ENCODE assay signal across 31 cellular contexts in genomic region chr20:53013183-53013582, GRCh38. TPM values are rescaled to one million over a fixed set of nuclear protein-coding genes. Genes with fewer than 3 reads are reported as not detected.
"Had no signal": no experiment of that assay in that cellular context is flagged by ENCODE, and none has a peak within 500 bp of the region (broad histone marks: within the 10 kb centered on the region; RNA-seq: fewer than 3 reads in every experiment).

No MANE protein-coding gene starts in this region.

- H3K27me3 ChIP-seq: ascending aorta, breast epithelium, cardiac muscle cell, colonic mucosa, esophagus squamous epithelium, gastroesophageal sphincter, heart right ventricle, hepatocyte had no signal

- ATAC-seq: activated CD4-positive, CD25-positive, alpha-beta regulatory T cell treated with anti-CD3 and anti-CD28 coated beads, Interleukin-2, amount 50 U/mL, for 24 hours; activated CD8-positive, alpha-beta T cell treated with anti-CD3 and anti-CD28 coated beads, Interleukin-2, amount 10 ng/mL, durations not matched to agents 7 days and 5 days; activated T-cell treated with anti-CD3 and anti-CD28 coated beads, Interleukin-2, amount 50 U/mL, for 72 hours; gastroesophageal sphincter; heart right ventricle had no signal

- H3K4me1 ChIP-seq: ascending aorta, breast epithelium, colonic mucosa, esophagus squamous epithelium, heart right ventricle had no signal

- H3K4me3 Mint-ChIP-seq: activated B cell treated with CpG ODN at 0.5 μM for 24 hours; activated CD4-positive, alpha-beta memory T cell treated with anti-CD3 and anti-CD28 coated beads for 36 hours; activated CD8-positive, alpha-beta T cell treated with anti-CD3 and anti-CD28 coated beads, Interleukin-2, amount 10 ng/mL, durations not matched to agents 7 days and 5 days; activated naive CD8-positive, alpha-beta T cell treated with anti-CD3 and anti-CD28 coated beads, Interleukin-2, amount 10 ng/mL, durations not matched to agents 7 days and 5 days; activated T-cell treated with anti-CD3 and anti-CD28 coated beads, Interleukin-2, amount 50 U/mL, for 24 hours; activated T-cell treated with anti-CD3 and anti-CD28 coated beads, Interleukin-2, amount 50 U/mL, for 72 hours; brain had no signal

- H3K79me2 ChIP-seq: hepatocyte had no signal

- H3K36me3 ChIP-seq: ascending aorta, breast epithelium, cardiac muscle cell, colonic mucosa, esophagus squamous epithelium, gastroesophageal sphincter, heart right ventricle had no signal

- H3K27ac Mint-ChIP-seq: activated B cell treated with CpG ODN at 0.5 μM for 24 hours; activated CD8-positive, alpha-beta T cell treated with anti-CD3 and anti-CD28 coated beads, Interleukin-2, amount 10 ng/mL, durations not matched to agents 7 days and 5 days; activated naive CD8-positive, alpha-beta T cell treated with anti-CD3 and anti-CD28 coated beads, Interleukin-2, amount 10 ng/mL, durations not matched to agents 7 days and 5 days; brain had no signal

- H3K4me3 ChIP-seq: ascending aorta, breast epithelium, cardiac muscle cell, colonic mucosa, esophagus squamous epithelium, gastroesophageal sphincter, heart right ventricle, hepatocyte had no signal

- H3K27me3 Mint-ChIP-seq: activated B cell treated with CpG ODN at 0.5 μM for 24 hours; activated naive CD8-positive, alpha-beta T cell treated with anti-CD3 and anti-CD28 coated beads, Interleukin-2, amount 10 ng/mL, durations not matched to agents 7 days and 5 days; brain had no signal

- H3K27ac ChIP-seq: ascending aorta, breast epithelium, cardiac muscle cell, colonic mucosa, epithelial cell of prostate, esophagus squamous epithelium, gastroesophageal sphincter, heart right ventricle, hepatocyte, VCaP had no signal

- H2AFZ ChIP-seq: hepatocyte had no signal

- DNase-seq: activated B cell treated with CpG ODN at 0.5 μM for 24 hours; activated CD4-positive, alpha-beta memory T cell treated with anti-CD3 and anti-CD28 coated beads for 36 hours; activated CD4-positive, alpha-beta T cell treated with anti-CD3 and anti-CD28 coated beads for 48 hours; activated CD4-positive, alpha-beta T cell treated with anti-CD3 and anti-CD28 coated beads, Interleukin-2, amount 50 U/mL, for 1 hour; activated CD8-positive, alpha-beta memory T cell treated with anti-CD3 and anti-CD28 coated beads, Interleukin-2, amount 50 U/mL, for 48 hours; activated CD8-positive, alpha-beta T cell treated with anti-CD3 and anti-CD28 coated beads, Interleukin-2, amount 10 ng/mL, durations not matched to agents 7 days and 5 days; activated effector memory CD4-positive, alpha-beta T cell treated with Interleukin-2 at 50 U/mL for 16 hours; activated gamma-delta T cell treated with Interleukin-2 at 50 U/mL for 16 hours; activated naive CD4-positive, alpha-beta T cell treated with Interleukin-2 at 50 U/mL for 16 hours; activated naive CD8-positive, alpha-beta T cell treated with anti-CD3 and anti-CD28 coated beads, Interleukin-2, amount 10 ng/mL, durations not matched to agents 7 days and 5 days; activated T-cell treated with anti-CD3 and anti-CD28 coated beads for 4 hours; activated T-cell treated with anti-CD3 and anti-CD28 coated beads, Interleukin-2, amount 50 U/mL, for 24 hours; activated T-cell treated with anti-CD3 and anti-CD28 coated beads, Interleukin-2, amount 50 U/mL, for 72 hours; central memory CD4-positive, alpha-beta T cell; cerebellar nuclear complex; colonic mucosa; effector CD8-positive, alpha-beta T cell; esophagus squamous epithelium; foreskin melanocyte; heart right ventricle; T-helper 2 cell had no signal

- H3K4me2 ChIP-seq: hepatocyte had no signal

- H3K9me3 ChIP-seq: ascending aorta, breast epithelium, colonic mucosa, esophagus squamous epithelium had no signal

RNA-seq across cellular contexts. Expression of gene TSHZ2, which starts 41.0 kb away (rescaled TPM):
- total RNA-seq: endothelial cell of umbilical vein had no signal
